20 cellular contexts compared by ENCODE assay signal in the genomic region with DNA sequence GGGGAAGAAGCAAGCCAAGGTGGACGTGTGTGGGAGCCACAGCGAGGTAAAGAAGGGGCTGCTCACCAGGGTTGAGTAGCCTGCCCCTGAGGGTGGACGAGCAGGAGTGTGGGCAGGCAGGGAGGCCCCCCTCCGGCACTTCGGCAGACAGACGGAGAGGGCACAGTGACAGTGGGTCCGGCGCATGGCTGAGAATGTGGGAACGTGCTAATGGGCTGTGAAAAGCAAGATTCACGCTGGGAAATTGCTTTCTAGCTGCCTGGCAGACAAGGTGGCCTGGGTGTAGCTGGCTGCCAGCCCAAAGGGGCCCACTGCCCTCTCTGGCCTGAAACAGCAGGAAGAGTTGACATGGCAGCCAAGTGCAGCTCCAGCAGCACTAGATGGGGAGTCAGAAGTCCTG. TPM values are rescaled to one million over a fixed set of nuclear protein-coding genes. Genes with fewer than 3 reads are reported as not detected.
"Had no signal": no experiment of that assay in that cellular context is flagged by ENCODE, and none has a peak within 500 bp of the region (broad histone marks: within the 10 kb centered on the region; RNA-seq: fewer than 3 reads in every experiment).

No MANE protein-coding gene starts in this region.

- DNase-seq: activated B cell treated with CpG ODN at 0.5 μM for 24 hours; activated CD4-positive, alpha-beta T cell treated with anti-CD3 and anti-CD28 coated beads, Interleukin-2, amount 10 ng/mL, durations not matched to agents 24 days and 14 days; activated naive CD4-positive, alpha-beta T cell treated with anti-CD3 and anti-CD28 coated beads, Interleukin-2, amount 10 ng/mL, durations not matched to agents 7 days and 5 days; body of pancreas; dermis blood vessel endothelial cell; head of caudate nucleus; left cardiac atrium; naive thymus-derived CD4-positive, alpha-beta T cell; occipital lobe; right lobe of liver; spleen; stimulated activated CD4-positive, alpha-beta T cell treated with anti-CD3 and anti-CD28 coated beads, Interleukin-1b, Interleukin-23, amount 100 ng/mL, for 48 hours; transverse colon had no signal

- H3K9me3 ChIP-seq: body of pancreas, prostate gland, right lobe of liver, spleen, transverse colon had no signal

- H3K4me1 ChIP-seq: body of pancreas, prostate gland, right lobe of liver, transverse colon had no signal

- H3K27ac ChIP-seq: body of pancreas, foreskin keratinocyte, prostate gland, right lobe of liver, spleen, transverse colon had no signal

- H3K27me3 ChIP-seq: body of pancreas, foreskin keratinocyte, right lobe of liver had no signal

- H3K36me3 ChIP-seq: prostate gland, right lobe of liver, spleen, transverse colon had no signal

- H3K4me3 ChIP-seq: body of pancreas, lung, prostate gland, right lobe of liver, spleen, transverse colon had no signal

- ATAC-seq: activated T-helper 17 cell treated with anti-CD3 and anti-CD28 coated beads, Interleukin-2, amount 50 U/mL, for 72 hours; body of pancreas; naive thymus-derived CD4-positive, alpha-beta T cell; right lobe of liver; stimulated activated memory B cell treated with anti-CD40 and anti-IgM and Interleukin-4, amounts not matched to agents 10 μg/mL and 1 μg/mL and 100 μg/mL, for 72 hours had no signal

- FAIRE-seq: endometrium had no signal

RNA-seq across cellular contexts. Expression of a gene that starts 10.0 kb away (rescaled TPM):
- total RNA-seq: activated B cell treated with CpG ODN at 0.5 μM for 24 hours; activated CD4-positive, alpha-beta T cell treated with anti-CD3 and anti-CD28 coated beads, Interleukin-2, amount 10 ng/mL, durations not matched to agents 24 days and 14 days; activated T-helper 17 cell treated with anti-CD3 and anti-CD28 coated beads, Interleukin-2, amount 50 U/mL, for 72 hours; dermis blood vessel endothelial cell; naive thymus-derived CD4-positive, alpha-beta T cell; subcutaneous adipose tissue had no signal
- polyA plus RNA-seq: foreskin keratinocyte; naive thymus-derived CD4-positive, alpha-beta T cell had no signal

RNA-seq across cellular contexts. Expression of a gene that starts 23.1 kb away (rescaled TPM):
- total RNA-seq: activated B cell treated with CpG ODN at 0.5 μM for 24 hours; activated CD4-positive, alpha-beta T cell treated with anti-CD3 and anti-CD28 coated beads, Interleukin-2, amount 10 ng/mL, durations not matched to agents 24 days and 14 days; activated T-helper 17 cell treated with anti-CD3 and anti-CD28 coated beads, Interleukin-2, amount 50 U/mL, for 72 hours had no signal
- polyA plus RNA-seq: naive thymus-derived CD4-positive, alpha-beta T cell had no signal
